ENCODE assay signal across 20 cellular contexts in the genomic region with DNA sequence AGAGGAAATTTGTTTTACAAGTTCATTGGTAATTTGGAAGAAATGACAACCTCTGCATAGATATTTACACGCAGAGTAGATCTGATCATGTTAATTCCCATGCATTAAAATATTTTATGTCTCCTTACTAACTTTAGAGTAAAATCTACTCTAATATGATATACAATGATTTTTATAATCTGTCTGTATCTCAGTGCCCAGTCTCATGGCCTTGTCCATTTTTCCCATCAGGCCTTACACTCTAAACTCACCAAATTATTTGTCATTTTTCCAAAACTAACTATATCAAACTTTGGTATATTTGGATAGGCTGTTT. TPM values are rescaled to one million over a fixed set of nuclear protein-coding genes. Genes with fewer than 3 reads are reported as not detected.
"Had no signal": no experiment of that assay in that cellular context is flagged by ENCODE, and none has a peak within 500 bp of the region (broad histone marks: within the 10 kb centered on the region; RNA-seq: fewer than 3 reads in every experiment).

No MANE protein-coding gene starts in this region.

- H3K36me3 Mint-ChIP-seq: activated CD8-positive, alpha-beta memory T cell treated with anti-CD3 and anti-CD28 coated beads, Interleukin-2, amount 10 ng/mL, durations not matched to agents 7 days and 5 days; activated naive CD4-positive, alpha-beta T cell treated with anti-CD3 and anti-CD28 coated beads, Interleukin-2, amount 50 U/mL, for 72 hours; WTC11 had no signal

- H3K4me3 ChIP-seq: body of pancreas, PC-9 had no signal

- H2AFZ ChIP-seq: PC-9 had no signal

- H3K9me3 ChIP-seq: ascending aorta, body of pancreas, SJCRH30 had no signal

- H3K4me1 Mint-ChIP-seq: activated CD8-positive, alpha-beta memory T cell treated with anti-CD3 and anti-CD28 coated beads, Interleukin-2, amount 10 ng/mL, durations not matched to agents 7 days and 5 days; activated naive CD8-positive, alpha-beta T cell treated with anti-CD3 and anti-CD28 coated beads, Interleukin-2, amount 50 U/mL, for 24 hours had no signal

- H3K4me1 ChIP-seq: body of pancreas had no signal

- ATAC-seq: body of pancreas had no signal

- H3K4me2 ChIP-seq: PC-9 had no signal

- H3K4me3 Mint-ChIP-seq: activated CD8-positive, alpha-beta memory T cell treated with anti-CD3 and anti-CD28 coated beads, Interleukin-2, amount 10 ng/mL, durations not matched to agents 7 days and 5 days; activated naive CD8-positive, alpha-beta T cell treated with anti-CD3 and anti-CD28 coated beads, Interleukin-2, amount 50 U/mL, for 24 hours; activated T-cell treated with anti-CD3 and anti-CD28 coated beads, Interleukin-2, amount 50 U/mL, for 24 hours; activated T-helper 1 cell treated with anti-CD3 and anti-CD28 coated beads, Interleukin-12 subunit alpha, Interleukin-12 subunit beta, Interleukin-2, Interleukin-4 antibody, amounts not matched to agents 30 ng/mL and 10 ng/mL and 1 ng/mL, durations not matched to agents 14 hours and 24 hours and 36 hours; T-helper 1 cell treated with Interleukin-12 subunit alpha and Interleukin-12 subunit beta and Interleukin-4 antibody, amounts not matched to agents 30 μg/mL and 1 μg/mL, for 36 hours; WTC11 had no signal

- H3K9me3 Mint-ChIP-seq: activated naive CD4-positive, alpha-beta T cell treated with anti-CD3 and anti-CD28 coated beads, Interleukin-2, amount 50 U/mL, for 72 hours; activated naive CD8-positive, alpha-beta T cell treated with anti-CD3 and anti-CD28 coated beads, Interleukin-2, amount 50 U/mL, for 24 hours; activated T-cell treated with anti-CD3 and anti-CD28 coated beads, Interleukin-2, amount 50 U/mL, for 24 hours; activated T-helper 1 cell treated with anti-CD3 and anti-CD28 coated beads, Interleukin-12 subunit alpha, Interleukin-12 subunit beta, Interleukin-2, Interleukin-4 antibody, amounts not matched to agents 30 ng/mL and 10 ng/mL and 1 ng/mL, durations not matched to agents 14 hours and 24 hours and 36 hours; T-helper 1 cell treated with Interleukin-12 subunit alpha and Interleukin-12 subunit beta and Interleukin-4 antibody, amounts not matched to agents 30 μg/mL and 1 μg/mL, for 36 hours had no signal

- H3K27me3 ChIP-seq: ascending aorta, body of pancreas, SJCRH30 had no signal

- DNase-seq: activated CD4-positive, CD25-positive, alpha-beta regulatory T cell treated with anti-CD3 and anti-CD28 coated beads, Interleukin-2, amount 50 U/mL, for 72 hours; activated effector memory CD4-positive, alpha-beta T cell treated with Interleukin-2 at 50 U/mL for 16 hours; activated T-cell treated with anti-CD3 and anti-CD28 coated beads, Interleukin-2, amount 50 U/mL, for 24 hours; central memory CD4-positive, alpha-beta T cell; NCI-H1048; NCI-H187 treated with DMSO at 0.1 percent for 48 hours; Right ventricle myocardium superior had no signal

- H3K27ac ChIP-seq: body of pancreas, PC-9 had no signal

- H3K27ac Mint-ChIP-seq: activated CD8-positive, alpha-beta memory T cell treated with anti-CD3 and anti-CD28 coated beads, Interleukin-2, amount 10 ng/mL, durations not matched to agents 7 days and 5 days; activated naive CD4-positive, alpha-beta T cell treated with anti-CD3 and anti-CD28 coated beads, Interleukin-2, amount 50 U/mL, for 72 hours; activated naive CD8-positive, alpha-beta T cell treated with anti-CD3 and anti-CD28 coated beads, Interleukin-2, amount 50 U/mL, for 24 hours; activated T-cell treated with anti-CD3 and anti-CD28 coated beads, Interleukin-2, amount 50 U/mL, for 24 hours; activated T-helper 1 cell treated with anti-CD3 and anti-CD28 coated beads, Interleukin-12 subunit alpha, Interleukin-12 subunit beta, Interleukin-2, Interleukin-4 antibody, amounts not matched to agents 30 ng/mL and 10 ng/mL and 1 ng/mL, durations not matched to agents 14 hours and 24 hours and 36 hours; T-helper 1 cell treated with Interleukin-12 subunit alpha and Interleukin-12 subunit beta and Interleukin-4 antibody, amounts not matched to agents 30 μg/mL and 1 μg/mL, for 36 hours; WTC11 had no signal

- H3K36me3 ChIP-seq: ascending aorta, SJCRH30 had no signal

RNA-seq across cellular contexts. Expression of a gene that starts 12.2 kb away (rescaled TPM):
- total RNA-seq: activated CD8-positive, alpha-beta memory T cell treated with anti-CD3 and anti-CD28 coated beads, Interleukin-2, amount 10 ng/mL, durations not matched to agents 7 days and 5 days; activated naive CD4-positive, alpha-beta T cell treated with anti-CD3 and anti-CD28 coated beads, Interleukin-2, amount 50 U/mL, for 72 hours; activated T-helper 1 cell treated with anti-CD3 and anti-CD28 coated beads, Interleukin-12 subunit alpha, Interleukin-12 subunit beta, Interleukin-2, Interleukin-4 antibody, amounts not matched to agents 30 ng/mL and 10 ng/mL and 1 ng/mL, durations not matched to agents 14 hours and 24 hours and 36 hours; ascending aorta; body of pancreas; bronchial epithelial cell; LHCN-M2; M059J; PC-9; Right ventricle myocardium superior; SJCRH30; WTC11 had no signal

RNA-seq across cellular contexts. Expression of a gene that starts 45.5 kb away (rescaled TPM):
- total RNA-seq: activated CD8-positive, alpha-beta memory T cell treated with anti-CD3 and anti-CD28 coated beads, Interleukin-2, amount 10 ng/mL, durations not matched to agents 7 days and 5 days; activated naive CD4-positive, alpha-beta T cell treated with anti-CD3 and anti-CD28 coated beads, Interleukin-2, amount 50 U/mL, for 72 hours; activated T-helper 1 cell treated with anti-CD3 and anti-CD28 coated beads, Interleukin-12 subunit alpha, Interleukin-12 subunit beta, Interleukin-2, Interleukin-4 antibody, amounts not matched to agents 30 ng/mL and 10 ng/mL and 1 ng/mL, durations not matched to agents 14 hours and 24 hours and 36 hours; ascending aorta; body of pancreas; bronchial epithelial cell; LHCN-M2; M059J; PC-9; Right ventricle myocardium superior; SJCRH30; WTC11 had no signal
